ENCODE assay signal across 9 cellular contexts in the genomic region with DNA sequence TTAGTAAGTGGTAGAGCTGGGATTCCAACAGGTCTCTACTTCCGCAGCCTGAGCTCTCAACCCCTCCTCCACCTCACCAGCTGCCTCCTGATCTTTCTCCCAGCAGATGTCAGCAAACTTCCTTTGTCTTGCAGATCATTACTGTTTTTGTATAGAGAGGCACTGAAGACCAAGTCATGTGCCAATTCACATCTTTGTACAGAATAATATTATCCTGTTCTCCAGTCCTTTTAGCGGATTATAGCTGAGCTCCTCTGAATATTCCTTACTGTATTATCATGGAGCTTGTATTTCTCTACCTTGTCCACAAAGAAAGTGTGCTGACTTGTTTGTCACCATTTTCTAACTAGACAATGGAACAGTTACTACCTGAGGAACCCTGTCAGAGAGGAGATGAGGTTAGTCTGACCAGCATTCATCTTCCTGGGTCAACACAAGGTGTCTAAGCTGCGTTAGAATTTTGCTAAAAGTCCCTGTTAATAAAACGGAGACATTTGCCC.
DNase-seq lines count a peak whose midpoint lies in the region; ATAC-seq, FAIRE-seq and TF ChIP-seq lines count a peak whose summit lies in the region.
"Had no signal": no experiment of that assay in that cellular context is flagged by ENCODE, and none has a peak within 500 bp of the region (broad histone marks: within the 10 kb centered on the region; RNA-seq: fewer than 3 reads in every experiment).

No MANE protein-coding gene starts in this region.

- no peak for FAIRE-seq in small intestine (lab: Jason Lieb, UNC)

- H3K4me1 ChIP-seq in cardiac muscle cell (ENCODE audit: low read depth) (peaks cover 3% of the 10 kb centered on the region), small intestine (ENCODE audit: control insufficient read depth in 2 of 2, insufficient read depth in 1 of 2, low read depth in 1 of 2, low read length in 1 of 2) (peaks cover 3 to 6% of the 10 kb centered on the region in 2 donors)

- H3K27me3 ChIP-seq in cardiac muscle cell (no peaks in the 10 kb centered on the region), small intestine (ENCODE audit: control insufficient read depth in 2 of 2, insufficient read depth in 2 of 2, low read length in 2 of 2) (no peaks in the 10 kb centered on the region)
- H3K27me3 ChIP-seq: gastrocnemius medialis had no signal

- H3K4me3 ChIP-seq in cardiac muscle cell = no peak overlapping the region
- no peak overlapping the region for H3K4me3 ChIP-seq in small intestine (ENCODE audit: low read depth in 1 of 2, low read length in 2 of 2)
- H3K4me3 ChIP-seq: gastrocnemius medialis had no signal

- peak; percentile 68 for TF ChIP-seq CTCF in cardiac muscle cell (IDR thresholded peaks at IDR 0.05; ENCODE audit: low read depth, low read length)

- ATAC-seq in SK-N-SH treated with all-trans-retinoic acid at 6 μM for 48 hours (peak; percentile 86), HG03025 (IDR thresholded peaks at IDR 0.05; ENCODE audit: low FRiP score, unreplicated experiment) (no peak)

- H3K27ac ChIP-seq in cardiac muscle cell (no peak overlapping the region), small intestine (ENCODE audit: low read depth in 1 of 2, low read length in 1 of 2) (peak overlapping the region; percentile 36 to 74)
- H3K27ac ChIP-seq: gastrocnemius medialis had no signal

- 17 to 44% (median 28%) methylated on average over 4 of the region's 4 CpGs for WGBS in small intestine, 3 donors

- DNase-seq in DMS114 treated with DMSO at 0.1 percent for 48 hours (lab: John Stamatoyannopoulos, UW; ENCODE audit: unreplicated experiment) (peak; percentile 11), NCI-H1092 (lab: John Stamatoyannopoulos, UW) (peak; percentile 61), cardiac muscle cell (ENCODE audit: low read depth in 1 of 2, low spot score in 1 of 2) (peak; percentile 70 to 81), small intestine (peak; percentile 88), activated gamma-delta T cell treated with Interleukin-2 at 50 U/mL for 16 hours (no peak)
- DNase-seq in activated naive CD4-positive, alpha-beta T cell treated with anti-CD3 and anti-CD28 coated beads, Interleukin-2, amount 50 U/mL, for 16 hours = no peak
- DNase-seq: gastrocnemius medialis had no signal

- no peaks in the 10 kb centered on the region for H3K9me3 ChIP-seq in cardiac muscle cell (ENCODE audit: low read depth)
- H3K9me3 ChIP-seq in small intestine (ENCODE audit: control insufficient read depth, low read depth) = no peaks in the 10 kb centered on the region
- H3K9me3 ChIP-seq: gastrocnemius medialis had no signal

- H3K36me3 ChIP-seq in cardiac muscle cell (no peaks in the 10 kb centered on the region), small intestine (ENCODE audit: control insufficient read depth in 2 of 2, insufficient read depth in 2 of 2, low read length in 2 of 2) (no peaks in the 10 kb centered on the region)
- H3K36me3 ChIP-seq: gastrocnemius medialis had no signal

TF ChIP-seq in SK-N-SH treated with all-trans-retinoic acid at 6 μM for 48 hours, 23 proteins besides CTCF, POLR2A, EP300 and RAD21:
- TF ChIP-seq, protein P1, sequence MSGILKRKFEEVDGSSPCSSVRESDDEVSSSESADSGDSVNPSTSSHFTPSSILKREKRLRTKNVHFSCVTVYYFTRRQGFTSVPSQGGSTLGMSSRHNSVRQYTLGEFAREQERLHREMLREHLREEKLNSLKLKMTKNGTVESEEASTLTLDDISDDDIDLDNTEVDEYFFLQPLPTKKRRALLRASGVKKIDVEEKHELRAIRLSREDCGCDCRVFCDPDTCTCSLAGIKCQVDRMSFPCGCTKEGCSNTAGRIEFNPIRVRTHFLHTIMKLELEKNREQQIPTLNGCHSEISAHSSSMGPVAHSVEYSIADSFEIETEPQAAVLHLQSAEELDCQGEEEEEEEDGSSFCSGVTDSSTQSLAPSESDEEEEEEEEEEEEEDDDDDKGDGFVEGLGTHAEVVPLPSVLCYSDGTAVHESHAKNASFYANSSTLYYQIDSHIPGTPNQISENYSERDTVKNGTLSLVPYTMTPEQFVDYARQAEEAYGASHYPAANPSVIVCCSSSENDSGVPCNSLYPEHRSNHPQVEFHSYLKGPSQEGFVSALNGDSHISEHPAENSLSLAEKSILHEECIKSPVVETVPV (CRISPR knock-in tag; IDR thresholded peaks at IDR 0.05) = no peak
- TF ChIP-seq, protein P2, sequence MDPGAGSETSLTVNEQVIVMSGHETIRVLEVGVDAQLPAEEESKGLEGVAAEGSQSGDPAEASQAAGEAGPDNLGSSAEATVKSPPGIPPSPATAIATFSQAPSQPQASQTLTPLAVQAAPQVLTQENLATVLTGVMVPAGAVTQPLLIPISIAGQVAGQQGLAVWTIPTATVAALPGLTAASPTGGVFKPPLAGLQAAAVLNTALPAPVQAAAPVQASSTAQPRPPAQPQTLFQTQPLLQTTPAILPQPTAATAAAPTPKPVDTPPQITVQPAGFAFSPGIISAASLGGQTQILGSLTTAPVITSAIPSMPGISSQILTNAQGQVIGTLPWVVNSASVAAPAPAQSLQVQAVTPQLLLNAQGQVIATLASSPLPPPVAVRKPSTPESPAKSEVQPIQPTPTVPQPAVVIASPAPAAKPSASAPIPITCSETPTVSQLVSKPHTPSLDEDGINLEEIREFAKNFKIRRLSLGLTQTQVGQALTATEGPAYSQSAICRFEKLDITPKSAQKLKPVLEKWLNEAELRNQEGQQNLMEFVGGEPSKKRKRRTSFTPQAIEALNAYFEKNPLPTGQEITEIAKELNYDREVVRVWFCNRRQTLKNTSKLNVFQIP (CRISPR knock-in tag; IDR thresholded peaks at IDR 0.05; ENCODE audit: borderline replicate concordance, low read depth) = no peak

Comparison
In these comparisons a context has a peak if more than half of its experiments do, and no peak if none do; other contexts are left out.
1. DNase-seq: peak in DMS114 treated with DMSO at 0.1 percent for 48 hours (single experiment), NCI-H1092 (single experiment), cardiac muscle cell (2 of 2) and small intestine (single experiment); none in activated gamma-delta T cell treated with Interleukin-2 at 50 U/mL for 16 hours (single experiment) and activated naive CD4-positive, alpha-beta T cell treated with anti-CD3 and anti-CD28 coated beads, Interleukin-2, amount 50 U/mL, for 16 hours (single experiment).